Comparison of ENCODE assay signal across 1 cellular context in the genomic region with DNA sequence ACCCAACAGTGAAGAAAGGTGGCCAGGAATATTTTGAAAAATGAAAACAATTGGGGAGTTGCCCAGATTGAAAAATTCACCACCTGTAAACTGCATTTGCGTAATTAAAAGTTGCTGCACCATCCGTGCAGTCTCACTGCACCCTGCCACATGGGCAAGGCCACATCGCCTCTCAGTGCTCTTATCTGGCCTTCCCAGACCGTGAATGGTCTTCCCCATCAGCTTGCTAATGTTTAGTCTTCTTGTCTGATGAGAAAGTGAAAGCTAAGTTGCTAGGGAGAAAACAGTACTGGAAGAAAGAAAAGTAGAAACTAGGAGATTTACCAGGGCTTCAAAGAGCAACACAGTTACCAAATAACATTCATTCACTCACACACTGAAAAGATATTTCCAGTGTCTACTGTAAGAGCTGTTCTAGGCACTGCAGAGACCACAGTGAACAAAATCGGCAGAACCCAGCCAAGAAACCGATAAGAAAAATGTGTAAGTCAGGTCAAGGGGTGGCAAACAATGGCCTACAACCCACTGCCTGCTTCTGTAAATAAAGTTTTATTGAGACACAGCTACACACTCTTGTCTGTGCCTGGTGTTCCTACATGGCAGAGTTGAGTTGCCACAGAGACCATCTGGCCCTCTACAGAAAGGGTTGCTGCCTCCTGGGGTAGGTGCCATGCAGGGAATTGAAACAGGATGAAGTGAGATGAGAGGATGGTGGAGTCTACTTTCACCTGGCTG.
TF ChIP-seq lines count a peak whose summit lies in the region.

No MANE protein-coding gene starts in this region.

TF ChIP-seq in IMR-90, 13 proteins besides CTCF, POLR2A, EP300 and RAD21:
- TF ChIP-seq, protein P1, sequence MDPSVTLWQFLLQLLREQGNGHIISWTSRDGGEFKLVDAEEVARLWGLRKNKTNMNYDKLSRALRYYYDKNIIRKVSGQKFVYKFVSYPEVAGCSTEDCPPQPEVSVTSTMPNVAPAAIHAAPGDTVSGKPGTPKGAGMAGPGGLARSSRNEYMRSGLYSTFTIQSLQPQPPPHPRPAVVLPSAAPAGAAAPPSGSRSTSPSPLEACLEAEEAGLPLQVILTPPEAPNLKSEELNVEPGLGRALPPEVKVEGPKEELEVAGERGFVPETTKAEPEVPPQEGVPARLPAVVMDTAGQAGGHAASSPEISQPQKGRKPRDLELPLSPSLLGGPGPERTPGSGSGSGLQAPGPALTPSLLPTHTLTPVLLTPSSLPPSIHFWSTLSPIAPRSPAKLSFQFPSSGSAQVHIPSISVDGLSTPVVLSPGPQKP (IDR thresholded peaks at IDR 0.05; ENCODE audit: borderline replicate concordance, low read depth, low read length), result no peak
- TF ChIP-seq SMC3 (IDR thresholded peaks at IDR 0.05; ENCODE audit: low read depth, low read length), result no peak
- TF ChIP-seq MAFK (IDR thresholded peaks at IDR 0.05; ENCODE audit: low read depth, low read length), result no peak
- TF ChIP-seq, protein P2, sequence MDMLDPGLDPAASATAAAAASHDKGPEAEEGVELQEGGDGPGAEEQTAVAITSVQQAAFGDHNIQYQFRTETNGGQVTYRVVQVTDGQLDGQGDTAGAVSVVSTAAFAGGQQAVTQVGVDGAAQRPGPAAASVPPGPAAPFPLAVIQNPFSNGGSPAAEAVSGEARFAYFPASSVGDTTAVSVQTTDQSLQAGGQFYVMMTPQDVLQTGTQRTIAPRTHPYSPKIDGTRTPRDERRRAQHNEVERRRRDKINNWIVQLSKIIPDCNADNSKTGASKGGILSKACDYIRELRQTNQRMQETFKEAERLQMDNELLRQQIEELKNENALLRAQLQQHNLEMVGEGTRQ (IDR thresholded peaks at IDR 0.05; ENCODE audit: low read depth, low read length), result no peak
- TF ChIP-seq MXI1 (IDR thresholded peaks at IDR 0.05; ENCODE audit: borderline replicate concordance, low read depth, low read length), result no peak
- no peak for TF ChIP-seq RCOR1 (IDR thresholded peaks at IDR 0.05; ENCODE audit: insufficient replicate concordance, low read length)
- TF ChIP-seq BHLHE40 (IDR thresholded peaks at IDR 0.05; ENCODE audit: low read depth, low read length), result no peak
- TF ChIP-seq MAZ (IDR thresholded peaks at IDR 0.05; ENCODE audit: borderline replicate concordance, low read depth, low read length), result no peak
- no peak for TF ChIP-seq CHD1 (IDR thresholded peaks at IDR 0.05; ENCODE audit: low read depth, low read length)
- no peak for TF ChIP-seq NFE2L2 (IDR thresholded peaks at IDR 0.05; ENCODE audit: low read depth, low read length)
- TF ChIP-seq RFX5 (IDR thresholded peaks at IDR 0.05; ENCODE audit: low read depth, low read length), result no peak
- TF ChIP-seq CEBPB (IDR thresholded peaks at IDR 0.05; ENCODE audit: low read depth, low read length), result no peak
- TF ChIP-seq FOS (IDR thresholded peaks at IDR 0.05; ENCODE audit: low read depth, low read length), result no peak
TF ChIP-seq in IMR-90: peak in this region for 0.
